9 cellular contexts compared by ENCODE assay signal in genomic region chr2:85785027-85785822, GRCh38. TPM values are rescaled to one million over a fixed set of nuclear protein-coding genes. Genes with fewer than 3 reads are reported as not detected.
DNase-seq lines count a peak whose midpoint lies in the region; ATAC-seq and TF ChIP-seq lines count a peak whose summit lies in the region.
"Had no signal": no experiment of that assay in that cellular context is flagged by ENCODE, and none has a peak within 500 bp of the region (broad histone marks: within the 10 kb centered on the region; RNA-seq: fewer than 3 reads in every experiment).

No MANE protein-coding gene starts in this region.

- TF ChIP-seq CTCF in AG04449 (IDR thresholded peaks at IDR 0.05; ENCODE audit: insufficient read depth, low read length, missing control alignments) (no peak), chondrocyte (IDR thresholded peaks at IDR 0.05) (no peak), GM13977 (IDR thresholded peaks at IDR 0.05; ENCODE audit: extremely low read depth, insufficient read depth, missing control alignments) (no peak)

- CTCF ChIA-PET in AG04449 (lab: Yijun Ruan, JAX) = interaction anchor here (1.0 to 3.1 kb wide), 13 partner anchors 10 to 294 kb away, joined by 3 to 14 read pairs (median 5); partner anchors contain the start of gene ATOH8

- H3K9me3 Mint-ChIP-seq in chondrocyte (ENCODE audit: low read depth) = no peaks in the 10 kb centered on the region
- H3K9me3 Mint-ChIP-seq in naive B cell = no peaks in the 10 kb centered on the region
- H3K9me3 Mint-ChIP-seq: T-cell had no signal

- H3K36me3 Mint-ChIP-seq in chondrocyte (ENCODE audit: low read depth) = peaks cover 1% of the 10 kb centered on the region
- no peaks in the 10 kb centered on the region for H3K36me3 Mint-ChIP-seq in naive B cell
- H3K36me3 Mint-ChIP-seq: T-cell had no signal

- ATAC-seq in naive B cell (ENCODE audit: low read depth in 2 of 2) = peak; percentile 65 to 73
- ATAC-seq in GM21528 (IDR thresholded peaks at IDR 0.05; ENCODE audit: low FRiP score, unreplicated experiment) = no peak
- ATAC-seq in GM19463 (IDR thresholded peaks at IDR 0.05; ENCODE audit: unreplicated experiment) = no peak

- DNase-seq in AG04449 (ENCODE audit: low read depth, low spot score) (peak; percentile 59), HT1080 (ENCODE audit: low read depth) (peak; percentile 46), chondrocyte (ENCODE audit: low spot score) (peak; percentile 84), naive B cell (no peak), GM13977 (ENCODE audit: low spot score) (no peak), NCI-H2081 (lab: John Stamatoyannopoulos, UW) (no peak)

- H3K4me3 ChIP-seq in AG04449 (ENCODE audit: low read depth, low read length) = peak overlapping the region; percentile 8; the same call in 1 of the 2 replicates

- POLR2A ChIA-PET in AG04449 (lab: Yijun Ruan, JAX) = interaction anchor here (1.2 to 3.8 kb wide), 4 partner anchors 11 to 43 kb away, joined by 4 to 22 read pairs (median 4); no protein-coding TSS in a partner anchor

- H3K4me3 Mint-ChIP-seq in chondrocyte (ENCODE audit: unreplicated experiment) (no peak overlapping the region), naive B cell (peak overlapping the region in 1 of 8 donors; percentile 45)
- H3K4me3 Mint-ChIP-seq: T-cell had no signal

- H3K27ac Mint-ChIP-seq in chondrocyte (ENCODE audit: unreplicated experiment) (peak overlapping the region; percentile 59), naive B cell (peak overlapping the region in 1 of 6 donors; percentile 71)
- H3K27ac Mint-ChIP-seq: T-cell had no signal

- in situ Hi-C loops in GM13977 (cut with MboI; ENCODE audit: low pct_unique_long_range_greater_than_20kb, low sequenced_read_pairs, unreplicated experiment) = no loop called here

- peaks cover 11% of the 10 kb centered on the region for H3K4me1 Mint-ChIP-seq in chondrocyte (ENCODE audit: low read depth)
- peaks cover 4 to 13% (median 8%) of the 10 kb centered on the region in 3 donors for H3K4me1 Mint-ChIP-seq in naive B cell

- peaks cover 29% of the 10 kb centered on the region for H3K27me3 Mint-ChIP-seq in chondrocyte (ENCODE audit: low read depth)
- peaks cover 5 to 40% (median 14%) of the 10 kb centered on the region in 3 donors for H3K27me3 Mint-ChIP-seq in naive B cell

RNA-seq across cellular contexts. Expression of gene ATOH8, which starts 31.4 kb away (rescaled TPM):
- 2.1 and 3.8 TPM in 2 replicates for total RNA-seq in HT1080 (2014; rRNA removed; shearing (Covaris generic))
- polyA plus RNA-seq in HT1080 (2015; cell fraction: cytosol; rRNA removed) = 4.1 and 4.5 TPM in 2 replicates
- polyA plus RNA-seq in HT1080 (2015; cell fraction: nucleus; rRNA removed) = 2.9 and 3.6 TPM in 2 replicates
- total RNA-seq in chondrocyte = 2.2 to 10.3 TPM (median 2.7 TPM) in 3 replicates
- polyA plus RNA-seq in naive B cell (ENCODE audit: low read depth in 6 of 6) = not detected

Comparison
In these comparisons a context has a peak if more than half of its experiments do, and no peak if none do; other contexts are left out.
1. DNase-seq: peak in AG04449 (single experiment), HT1080 (single experiment) and chondrocyte (single experiment); none in naive B cell (single experiment), GM13977 (single experiment) and NCI-H2081 (0 of 2).
2. ATAC-seq: peak in naive B cell (2 of 2); none in GM21528 (single experiment) and GM19463 (single experiment).